8 cellular contexts compared by ENCODE assay signal in genomic region chr7:12674861-12675260, GRCh38. TPM values are rescaled to one million over a fixed set of nuclear protein-coding genes. Genes with fewer than 3 reads are reported as not detected.
DNase-seq lines count a peak whose midpoint lies in the region; ATAC-seq and TF ChIP-seq lines count a peak whose summit lies in the region.

No MANE protein-coding gene starts in this region.

- peak; percentile 66 for TF ChIP-seq CTCF in epithelial cell of proximal tubule (conservative IDR thresholded peaks at IDR 0.05; ENCODE audit: low read depth, low read length)

- DNase-seq in stimulated activated CD4-positive, alpha-beta T cell treated with anti-CD3 and anti-CD28 coated beads, Interleukin-15, amount 100 ng/mL, for 24 hours: peak; percentile 27
- DNase-seq in stimulated activated CD4-positive, alpha-beta T cell treated with anti-CD3 and anti-CD28 coated beads, Interleukin-4, amount 100 ng/mL, for 1 hour: no peak
- no peak for DNase-seq in epithelial cell of proximal tubule (ENCODE audit: low read depth)
- peak; percentile 63 for DNase-seq in renal cortical epithelial cell (ENCODE audit: low read depth)
- DNase-seq in inferior parietal cortex (ENCODE audit: extremely low spot score): no peak
- no peak for DNase-seq in OCI-M2 (lab: John Stamatoyannopoulos, UW; ENCODE audit: unreplicated experiment)

- ATAC-seq in HG03159 (IDR thresholded peaks at IDR 0.05; ENCODE audit: unreplicated experiment): peak; percentile 67
- ATAC-seq in SK-N-SH treated with all-trans-retinoic acid at 6 μM for 48 hours: peak; percentile 42; the same call in 1 of the 3 replicates

- H3K4me3 ChIP-seq in epithelial cell of proximal tubule (ENCODE audit: low read depth, low read length): no peak overlapping the region

TF ChIP-seq in SK-N-SH treated with all-trans-retinoic acid at 6 μM for 48 hours, 23 proteins besides CTCF, POLR2A, EP300 and RAD21:
- TF ChIP-seq CREB5 (CRISPR knock-in tag; IDR thresholded peaks at IDR 0.05; ENCODE audit: low read depth): no peak
- no peak for TF ChIP-seq ESRRG (CRISPR knock-in tag; IDR thresholded peaks at IDR 0.05)
- TF ChIP-seq PPARA (CRISPR knock-in tag; IDR thresholded peaks at IDR 0.05; ENCODE audit: borderline replicate concordance): no peak
- no peak for TF ChIP-seq TOX (CRISPR knock-in tag; IDR thresholded peaks at IDR 0.05; ENCODE audit: borderline replicate concordance)

RNA-seq across cellular contexts. Expression of gene ARL4A, which starts 12.6 kb away (rescaled TPM):
- total RNA-seq in epithelial cell of proximal tubule (22.1 and 35.6 TPM in 2 replicates), renal cortical epithelial cell (27.7 and 32.1 TPM in 2 replicates)

Comparison
In these comparisons a context has a peak if more than half of its experiments do, and no peak if none do; other contexts are left out.
1. DNase-seq: peak in stimulated activated CD4-positive, alpha-beta T cell treated with anti-CD3 and anti-CD28 coated beads, Interleukin-15, amount 100 ng/mL, for 24 hours (single experiment) and renal cortical epithelial cell (single experiment); none in stimulated activated CD4-positive, alpha-beta T cell treated with anti-CD3 and anti-CD28 coated beads, Interleukin-4, amount 100 ng/mL, for 1 hour (single experiment), epithelial cell of proximal tubule (single experiment), inferior parietal cortex (single experiment) and OCI-M2 (single experiment).